30 cellular contexts compared by ENCODE assay signal in genomic region chr10:92892706-92893054, GRCh38. TPM values are rescaled to one million over a fixed set of nuclear protein-coding genes. Genes with fewer than 3 reads are reported as not detected.
DNase-seq lines count a peak whose midpoint lies in the region; ATAC-seq, FAIRE-seq and TF ChIP-seq lines count a peak whose summit lies in the region.
"Had no signal": no experiment of that assay in that cellular context is flagged by ENCODE, and none has a peak within 500 bp of the region (broad histone marks: within the 10 kb centered on the region; RNA-seq: fewer than 3 reads in every experiment).

No MANE protein-coding gene starts in this region.

- H2AFZ ChIP-seq in K562 (ENCODE audit: low read depth, low read length) = no peak overlapping the region

- H3K9me3 ChIP-seq in K562 (replicated peaks; ENCODE audit: control insufficient read depth, insufficient read depth, low read depth, low read length) (no peaks in the 10 kb centered on the region), mucosa of descending colon (no peaks in the 10 kb centered on the region)
- H3K9me3 ChIP-seq: adrenal gland, colonic mucosa, esophagus squamous epithelium, gastrocnemius medialis, lower lobe of right lung, right lobe of liver had no signal

- no peaks in the 10 kb centered on the region for H4K20me1 ChIP-seq in K562 (replicated peaks; ENCODE audit: control insufficient read depth, insufficient read depth, low read length)

- ATAC-seq in K562 = no peak; the same call in 2 of the 3 replicates
- peak; percentile 73 for ATAC-seq in mucosa of descending colon
- ATAC-seq in GM21619 (IDR thresholded peaks at IDR 0.05; ENCODE audit: unreplicated experiment) = no peak
- ATAC-seq in HG02759 (IDR thresholded peaks at IDR 0.05; ENCODE audit: unreplicated experiment) = no peak
- no peak for ATAC-seq in GM18511 (IDR thresholded peaks at IDR 0.05; ENCODE audit: unreplicated experiment)
- ATAC-seq: activated CD4-positive, alpha-beta T cell treated with anti-CD3 and anti-CD28 coated beads for 36 hours; effector memory CD8-positive, alpha-beta T cell; stimulated activated naive CD8-positive, alpha-beta T cell treated with anti-CD3 and anti-CD28 coated beads, Interleukin-15, Interleukin-2, amounts not matched to agents 100 U/mL and 50 U/mL, for 24 hours had no signal

- in situ Hi-C loops in K562 (cut with MboI) = no loop called here

- peak overlapping the region; percentile 38; the same call in 1 of the 2 replicates for H3K27ac ChIP-seq in C4-2B
- H3K27ac ChIP-seq in K562 (ENCODE audit: extremely low read depth, low read depth, low read length) = peak overlapping the region; percentile 40; the same call in 1 of the 3 replicates
- H3K27ac ChIP-seq: adrenal gland, colonic mucosa, esophagus squamous epithelium, lower lobe of right lung, right lobe of liver had no signal

- FAIRE-seq in K562 (lab: Jason Lieb, UNC) = no peak
- FAIRE-seq: GM18507, TTC549 had no signal

- intact Hi-C loops in K562 (cut with micrococcal nuclease) (no loop called here), mucosa of descending colon (cut with DNase I, micrococcal nuclease) (no loop called here)

- H3K27me3 ChIP-seq in K562 (ENCODE audit: control insufficient read depth in 2 of 2, insufficient read depth in 2 of 2, low read length in 2 of 2) = no peaks in the 10 kb centered on the region
- H3K27me3 ChIP-seq: adrenal gland, colonic mucosa, esophagus squamous epithelium, gastrocnemius medialis, right lobe of liver had no signal

- DNase-seq in K562 (ENCODE audit: extremely low read depth in 1 of 4, low spot score in 3 of 4) (no peak), mucosa of descending colon (no peak), C1 segment of cervical spinal cord (lab: John Stamatoyannopoulos, UW) (no peak)
- DNase-seq: activated CD4-positive, alpha-beta T cell treated with anti-CD3 and anti-CD28 coated beads for 36 hours; activated CD8-positive, alpha-beta memory T cell treated with anti-CD3 and anti-CD28 coated beads for 24 hours; activated gamma-delta T cell treated with Interleukin-2 at 50 U/mL for 16 hours; activated T-cell treated with anti-CD3 and anti-CD28 coated beads, Interleukin-2, amount 50 U/mL, for 1 hour; AML-193; CD8-positive, alpha-beta memory T cell; effector memory CD8-positive, alpha-beta T cell; esophagus squamous epithelium; GF-D8; H7; OCI-M1; posterior cingulate gyrus; stimulated activated CD4-positive, alpha-beta T cell treated with anti-CD3 and anti-CD28 coated beads, Interleukin-15, amount 100 ng/mL, for 24 hours; stimulated activated naive CD8-positive, alpha-beta T cell treated with anti-CD3 and anti-CD28 coated beads, Interleukin-15, Interleukin-2, amounts not matched to agents 100 U/mL and 50 U/mL, for 24 hours; T-helper 1 cell had no signal

- H3K4me1 ChIP-seq in K562 (replicated peaks in 1 of 2; ENCODE audit: control insufficient read depth in 2 of 2, insufficient read depth in 2 of 2, low read length in 2 of 2) (peaks cover 4 to 14% of the 10 kb centered on the region in 2 experiments; a peak in 3 of 5 replicates), mucosa of descending colon (ENCODE audit: low read depth) (peaks cover 5% of the 10 kb centered on the region)
- H3K4me1 ChIP-seq: adrenal gland, lower lobe of right lung had no signal

- no peak overlapping the region for H3K9ac ChIP-seq in K562 (ENCODE audit: insufficient read depth in 1 of 2, low read depth in 2 of 2, low read length in 2 of 2)

- no TSS peak for BruUV-seq in K562 (replicated peaks; lab: Mats Ljungman, UMichigan)

- TF ChIP-seq RAD21 in Ishikawa (IDR thresholded peaks at IDR 0.05; ENCODE audit: low read depth) (no peak), K562 (CRISPR knock-in tag; conservative IDR thresholded peaks at IDR 0.05 in 1 of 2, IDR thresholded peaks at IDR 0.05 in 1 of 2) (no peak)

- TF ChIP-seq EP300 in Ishikawa (IDR thresholded peaks at IDR 0.05; ENCODE audit: borderline replicate concordance) (no peak), K562 (IDR thresholded peaks at IDR 0.05; ENCODE audit: low read length) (no peak)

- TF ChIP-seq CTCF in C4-2B (conservative IDR thresholded peaks at IDR 0.05) = no peak
- TF ChIP-seq CTCF in K562 (IDR thresholded peaks at IDR 0.05 in 2 of 3, conservative IDR thresholded peaks at IDR 0.05 in 1 of 3; ENCODE audit: insufficient read depth in 2 of 3, low read depth in 1 of 3, low read length in 3 of 3) = no peak
- no peak for TF ChIP-seq CTCF in mucosa of descending colon (IDR thresholded peaks at IDR 0.05)

- H3K36me3 ChIP-seq in K562 (ENCODE audit: control insufficient read depth, insufficient read depth, low read length) = peaks cover 22% of the 10 kb centered on the region; the same call in 2 of the 3 replicates
- H3K36me3 ChIP-seq in mucosa of descending colon (ENCODE audit: low read depth) = no peaks in the 10 kb centered on the region
- H3K36me3 ChIP-seq: adrenal gland, colonic mucosa, esophagus squamous epithelium, right lobe of liver had no signal

- H3K4me3 ChIP-seq in K562 (no peak overlapping the region), mucosa of descending colon (no peak overlapping the region)
- H3K4me3 ChIP-seq: adrenal gland, colonic mucosa, esophagus squamous epithelium, gastrocnemius medialis, lower lobe of right lung, right lobe of liver had no signal

- CTCF ChIA-PET in K562 (lab: Yijun Ruan, JAX; ENCODE audit: low intra/inter-chr PET ratio) = no interaction called here

- POLR2A ChIA-PET in K562 (lab: Yijun Ruan, JAX) = no interaction called here

- no peak for TF ChIP-seq POLR2A in K562 (conservative IDR thresholded peaks at IDR 0.05)

- peaks cover 67% of the 10 kb centered on the region for H3K79me2 ChIP-seq in K562 (ENCODE audit: control insufficient read depth, insufficient read depth, low read length)

- no peak overlapping the region for H3K4me2 ChIP-seq in K562 (ENCODE audit: insufficient read depth, low read length)

- no peaks in the 10 kb centered on the region for H3K9me1 ChIP-seq in K562 (ENCODE audit: control insufficient read depth, insufficient read depth, low read length)

- 35% methylated on average over 2 of the region's 2 CpGs for WGBS in K562 (ENCODE audit: insufficient coverage, low coverage, missing lambda C conversion rate)

TF ChIP-seq in Ishikawa, 13 proteins besides CTCF, POLR2A, EP300 and RAD21 (continues in another document):
- TF ChIP-seq YY1 (IDR thresholded peaks at IDR 0.05; ENCODE audit: low read depth) (no peak), FOXM1 (IDR thresholded peaks at IDR 0.05; ENCODE audit: borderline replicate concordance, low read depth) (no peak)

TF ChIP-seq in K562, 482 proteins besides CTCF, POLR2A, EP300 and RAD21 (continues in another document):
- TF ChIP-seq COPS2 (conservative IDR thresholded peaks at IDR 0.05) (no peak), ZNF609 (CRISPR knock-in tag; IDR thresholded peaks at IDR 0.05; ENCODE audit: borderline replicate concordance) (no peak), NFE2 (IDR thresholded peaks at IDR 0.05; ENCODE audit: low read depth) (no peak), DPF2 (IDR thresholded peaks at IDR 0.05) (peak; percentile 4; the same call in 1 of the 2 replicates)

RNA-seq across cellular contexts. Expression of gene EXOC6, which starts 44.4 kb away (rescaled TPM):
- total RNA-seq in K562 (2011; cell fraction: chromatin; rRNA removed; ENCODE audit: low replicate concordance) = 16.4 and 84.1 TPM in 2 replicates
- total RNA-seq in K562 (2011; cell fraction: nucleolus; rRNA removed) = 24.0 and 28.2 TPM in 2 replicates
- total RNA-seq in K562 (2011; cell fraction: nucleoplasm; rRNA removed) = 25.2 and 30.2 TPM in 2 replicates
- total RNA-seq in K562 (2014; rRNA removed) (21.3 and 45.1 TPM in 2 replicates), K562 (2014; rRNA removed; fragmentation: Illumina TruSeq; extraction: Trizol) (34.7 and 41.8 TPM in 2 replicates), K562 (2015; rRNA removed; fragmentation: Illumina TruSeq; extraction: Trizol) (30.1 and 34.7 TPM in 2 replicates), K562 (2021) (24.7 and 25.0 TPM in 2 replicates), mucosa of descending colon (10 to 100 TPM; 12.7 to 13.9 (median 13.1) TPM)
- polyA plus RNA-seq in K562 (2011; rRNA removed) (24.9 and 42.5 TPM in 2 replicates), K562 (2014; fragmentation: Illumina TruSeq; extraction: Trizol) (40.4 and 42.8 TPM in 2 replicates), K562 (2014; fragmentation: Nextera tagmentation; extraction: Ambion mirVana) (10 to 100 TPM; 13.9 to 17.0 TPM), K562 (2014; rRNA removed) (14.2 and 17.3 TPM in 2 replicates)
- 3.8 and 8.0 TPM in 2 replicates for polyA plus RNA-seq in K562 (2011; cell fraction: cytosol; rRNA removed)
- 20.7 and 27.0 TPM in 2 replicates for polyA plus RNA-seq in K562 (2011; cell fraction: nucleus; rRNA removed)
- 20.9 and 30.9 TPM in 2 replicates for polyA plus RNA-seq in K562 (2012)
- polyA minus RNA-seq in K562 (2011; rRNA and poly(A)+ RNA removed) = 21.3 and 30.5 TPM in 2 replicates
- 16.7 and 23.3 TPM in 2 replicates for polyA minus RNA-seq in K562 (2011; cell fraction: cytosol; rRNA and poly(A)+ RNA removed)
- 13.7 and 44.5 TPM in 2 replicates for polyA minus RNA-seq in K562 (2011; cell fraction: nucleus; rRNA and poly(A)+ RNA removed)
